Comparison of ENCODE assay signal across 3 cellular contexts in the genomic region with DNA sequence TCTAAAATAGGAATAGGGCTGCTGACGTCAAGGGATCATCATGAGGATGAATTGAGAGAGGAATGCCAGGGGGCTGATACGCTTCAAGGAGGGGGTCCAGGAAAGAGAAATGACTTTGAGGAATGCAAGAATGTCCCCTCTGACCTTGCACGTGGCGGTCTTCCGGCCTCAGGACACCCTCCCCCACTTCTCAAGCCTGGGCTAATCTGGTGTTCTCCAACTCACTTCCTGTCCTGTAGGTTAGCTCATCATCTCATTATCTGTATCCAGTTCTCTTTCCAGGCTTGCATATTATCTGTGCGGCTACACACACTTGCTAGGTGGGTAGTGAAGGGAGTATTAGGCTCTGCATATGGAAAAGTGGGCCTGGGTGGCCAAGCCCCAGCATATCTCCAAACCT. TPM values are rescaled to one million over a fixed set of nuclear protein-coding genes. Genes with fewer than 3 reads are reported as not detected.
"Had no signal": no experiment of that assay in that cellular context is flagged by ENCODE, and none has a peak within 500 bp of the region (broad histone marks: within the 10 kb centered on the region; RNA-seq: fewer than 3 reads in every experiment).

No MANE protein-coding gene starts in this region.

RNA-seq across cellular contexts. Expression of gene GRAPL, which starts 18.9 kb away (rescaled TPM):
- total RNA-seq: chondrocyte, hepatocyte, smooth muscle cell had no signal
- polyA plus RNA-seq: hepatocyte, smooth muscle cell had no signal
